ENCODE assay signal across 8 cellular contexts in genomic region chr6:26053929-26054658, GRCh38. TPM values are rescaled to one million over a fixed set of nuclear protein-coding genes. Genes with fewer than 3 reads are reported as not detected.
A peak's percentile ranks its signal among the peaks of the same experiment; 100 is the strongest.
DNase-seq lines count a peak whose midpoint lies in the region; ATAC-seq, FAIRE-seq and TF ChIP-seq lines count a peak whose summit lies in the region.

No MANE protein-coding gene starts in this region.

- H3K79me2 ChIP-seq in GM12878 (ENCODE audit: control insufficient read depth, insufficient read depth, low read length), result no peaks in the 10 kb centered on the region; the same call in 1 of the 2 replicates

- H4K20me1 ChIP-seq in GM12878 (ENCODE audit: control insufficient read depth, insufficient read depth), result no peaks in the 10 kb centered on the region

- intact Hi-C loops in GM12878 (cut with micrococcal nuclease; ENCODE audit: unreplicated experiment), result loop anchor here (2.0 kb wide), 2 partner anchors 69 to 145 kb away; a partner anchor contains a TSS
- intact Hi-C loops in vagina (cut with DNase I), result no loop called here

- H3K36me3 Mint-ChIP-seq in CD4-positive, CD25-positive, alpha-beta regulatory T cell, result no peaks in the 10 kb centered on the region

- POLR2A ChIA-PET in GM12878 (lab: Charles Lee), result interaction anchor here (1.4 to 1.6 kb wide), 2 partner anchors 8 to 28 kb away, joined by 5 to 8 read pairs; a partner anchor contains a TSS

- CTCF ChIA-PET in GM12878 (lab: Yijun Ruan, JAX), result interaction anchor here (1.1 to 4.0 kb wide), 3 partner anchors 11 to 28 kb away, joined by 3 to 16 read pairs (median 7); a partner anchor contains a TSS

- H3K9me3 Mint-ChIP-seq in CD4-positive, CD25-positive, alpha-beta regulatory T cell, result peaks cover 0 to 1% (median 0%) of the 10 kb centered on the region in 7 donors

- H3K36me3 ChIP-seq in CD4-positive, CD25-positive, alpha-beta regulatory T cell (ENCODE audit: control insufficient read depth, insufficient read depth, low read length), result no peaks in the 10 kb centered on the region
- H3K36me3 ChIP-seq in KOPT-K1 (ENCODE audit: insufficient read depth, low read length), result no peaks in the 10 kb centered on the region
- no peaks in the 10 kb centered on the region for H3K36me3 ChIP-seq in GM12878 (ENCODE audit: control insufficient read depth in 2 of 2, insufficient read depth in 2 of 2, low read length in 1 of 2)
- no peaks in the 10 kb centered on the region for H3K36me3 ChIP-seq in vagina

- H3K4me3 Mint-ChIP-seq in CD4-positive, CD25-positive, alpha-beta regulatory T cell, result peak overlapping the region; percentile 92 to 99 (median 96)

- FAIRE-seq in GM12878 (lab: Jason Lieb, UNC), result no peak

- TF ChIP-seq POLR2A in GM12878 (IDR thresholded peaks at IDR 0.05; ENCODE audit: low read depth, low read length), result no peak
- TF ChIP-seq POLR2A in vagina (IDR thresholded peaks at IDR 0.05), result no peak

- in situ Hi-C loops in GM12878 (cut with MboI), result no loop called here

- H3K9me3 ChIP-seq in CD4-positive, CD25-positive, alpha-beta regulatory T cell (ENCODE audit: control insufficient read depth in 2 of 2, low read length in 2 of 2), result no peaks in the 10 kb centered on the region
- H3K9me3 ChIP-seq in KOPT-K1 (ENCODE audit: insufficient read depth, low read length, poor library complexity, severe bottlenecking) (no peaks in the 10 kb centered on the region), GM12878 (replicated peaks; ENCODE audit: control insufficient read depth, insufficient read depth, low read length) (no peaks in the 10 kb centered on the region), vagina (no peaks in the 10 kb centered on the region)

- peak in 1 of 3 donors; percentile 33 for DNase-seq in CD4-positive, CD25-positive, alpha-beta regulatory T cell
- no peak for DNase-seq in GM12878 (ENCODE audit: low read depth, low spot score)
- DNase-seq in lung microvascular endothelial cell (ENCODE audit: low read depth in 2 of 2), result peak; percentile 13
- no peak for DNase-seq in vagina (ENCODE audit: extremely low spot score in 2 of 2)
- DNase-seq in A172 (ENCODE audit: low spot score), result no peak
- no peak for DNase-seq in NCI-H2029 treated with DMSO at 0.1 percent for 48 hours (lab: John Stamatoyannopoulos, UW)

- no peak for ATAC-seq in CD4-positive, CD25-positive, alpha-beta regulatory T cell (ENCODE audit: low read depth in 2 of 2)
- ATAC-seq in GM12878 (no peak), GM21367 (IDR thresholded peaks at IDR 0.05; ENCODE audit: unreplicated experiment) (no peak)

- peak overlapping the region; percentile 94 for H3K27ac ChIP-seq in CD4-positive, CD25-positive, alpha-beta regulatory T cell (ENCODE audit: insufficient read depth, low read length, poor library complexity, severe bottlenecking)
- H3K27ac ChIP-seq in KOPT-K1 (ENCODE audit: low read depth, low read length, poor library complexity, severe bottlenecking) (peak overlapping the region; percentile 99), GM12878 (ENCODE audit: control insufficient read depth, insufficient read depth) (peak overlapping the region; percentile 93), vagina (peak overlapping the region; percentile 81)

- H3K4me2 ChIP-seq in GM12878 (ENCODE audit: control insufficient read depth, insufficient read depth), result peak overlapping the region; percentile 93

- peak overlapping the region; percentile 99 for H3K4me3 ChIP-seq in CD4-positive, CD25-positive, alpha-beta regulatory T cell (ENCODE audit: low read depth, low read length)
- H3K4me3 ChIP-seq in GM12878, result peak overlapping the region; percentile 75
- peak overlapping the region; percentile 63 to 69 for H3K4me3 ChIP-seq in vagina

- no peaks in the 10 kb centered on the region for H3K27me3 ChIP-seq in CD4-positive, CD25-positive, alpha-beta regulatory T cell (ENCODE audit: control insufficient read depth, insufficient read depth, low read length)
- no peaks in the 10 kb centered on the region for H3K27me3 ChIP-seq in GM12878 (replicated peaks in 1 of 2; ENCODE audit: control insufficient read depth in 2 of 2, insufficient read depth in 2 of 2, low read length in 1 of 2)
- H3K27me3 ChIP-seq in vagina, result no peaks in the 10 kb centered on the region

- TF ChIP-seq RAD21 in GM12878 (IDR thresholded peaks at IDR 0.05; ENCODE audit: insufficient read depth, low read depth, low read length), result no peak

- peak overlapping the region; percentile 88 for H3K9ac ChIP-seq in GM12878 (ENCODE audit: control insufficient read depth, insufficient read depth, low read length)

- WGBS in GM12878 (ENCODE audit: insufficient coverage, insufficient replicate concordance, low lambda C conversion rate, missing lambda C conversion rate), result 0% methylated on average over 6 of the region's 6 CpGs

- no peak for TF ChIP-seq EP300 in GM12878 (IDR thresholded peaks at IDR 0.05; ENCODE audit: borderline replicate concordance in 1 of 2, control insufficient read depth in 1 of 2, low read depth in 2 of 2, low read length in 2 of 2)

- peak overlapping the region; percentile 96 to 99 (median 98) for H3K27ac Mint-ChIP-seq in CD4-positive, CD25-positive, alpha-beta regulatory T cell

- RAD21 ChIA-PET in GM12878 (lab: Charles Lee; ENCODE audit: unreplicated experiment), result interaction anchor here (1.1 kb wide), 1 partner anchor 34 kb away, joined by 4 read pairs; a partner anchor contains a TSS

- no peak for TF ChIP-seq CTCF in GM12878 (IDR thresholded peaks at IDR 0.05 in 2 of 3, conservative IDR thresholded peaks at IDR 0.05 in 1 of 3; ENCODE audit: control insufficient read depth in 2 of 3, extremely low read depth in 1 of 3, insufficient read depth in 1 of 3, low read depth in 3 of 3, low read length in 3 of 3)
- no peak for TF ChIP-seq CTCF in vagina (IDR thresholded peaks at IDR 0.05)

- SMC1A ChIA-PET in GM12878 (lab: Charles Lee; ENCODE audit: uncharacterized antibody, unreplicated experiment), result interaction anchor here (0.6 to 2.4 kb wide), 4 partner anchors 11 to 30 kb away, joined by 3 to 9 read pairs (median 4); a partner anchor contains a TSS

- H3K4me1 ChIP-seq in CD4-positive, CD25-positive, alpha-beta regulatory T cell (ENCODE audit: control insufficient read depth, insufficient read depth, low read length, poor library complexity, severe bottlenecking), result peaks cover 29% of the 10 kb centered on the region
- H3K4me1 ChIP-seq in GM12878 (ENCODE audit: control insufficient read depth, insufficient read depth, low read length), result peaks cover 4% of the 10 kb centered on the region; the same call in 1 of the 2 replicates
- peaks cover 15% of the 10 kb centered on the region for H3K4me1 ChIP-seq in vagina

- H2AFZ ChIP-seq in GM12878 (ENCODE audit: control insufficient read depth, low read depth, low read length), result peak overlapping the region; percentile 73

- BruUV-seq in GM12878 (replicated peaks; lab: Mats Ljungman, UMichigan), result no TSS peak

- no peaks in the 10 kb centered on the region for H3K27me3 Mint-ChIP-seq in CD4-positive, CD25-positive, alpha-beta regulatory T cell

- peaks cover 8 to 32% (median 19%) of the 10 kb centered on the region in 4 donors for H3K4me1 Mint-ChIP-seq in CD4-positive, CD25-positive, alpha-beta regulatory T cell

TF ChIP-seq in GM12878, 131 proteins besides CTCF, POLR2A, EP300 and RAD21 (continues in another document):
- TF ChIP-seq HDGF (IDR thresholded peaks at IDR 0.05) (0 out of 2 replicates have a peak, but pooled peaks have one; percentile 69), E4F1 (IDR thresholded peaks at IDR 0.05; ENCODE audit: borderline replicate concordance, partially characterized antibody) (no peak), HCFC1 (IDR thresholded peaks at IDR 0.05; ENCODE audit: low read length) (no peak), RELA (IDR thresholded peaks at IDR 0.05; ENCODE audit: borderline replicate concordance, partially characterized antibody) (no peak)

RNA-seq across cellular contexts. Expression of gene HFE, which starts 33.1 kb away (rescaled TPM):
- 2.6 TPM for total RNA-seq in CD4-positive, CD25-positive, alpha-beta regulatory T cell
- 1 to 10 TPM; 1.2 to 2.5 (median 2.4) TPM for polyA plus RNA-seq in CD4-positive, CD25-positive, alpha-beta regulatory T cell
- total RNA-seq in GM12878 (2013; cell fraction: nucleolus; rRNA removed), result 4.1 and 4.5 TPM in 2 replicates
- total RNA-seq in GM12878 (2014; rRNA removed), result 1.5 and 2.1 TPM in 2 replicates
- total RNA-seq in GM12878 (2014; rRNA removed; fragmentation: Illumina TruSeq; extraction: Trizol), result 1.9 and 2.3 TPM in 2 replicates
- 2.3 and 3.2 TPM in 2 replicates for total RNA-seq in GM12878 (2021)
- polyA plus RNA-seq in GM12878 (2011; ENCODE audit: low read depth), result 1.1 TPM
- polyA plus RNA-seq in GM12878 (2011; rRNA removed), result 5.9 TPM in 2 replicates
- 4.6 and 4.8 TPM in 2 replicates for polyA plus RNA-seq in GM12878 (2011; cell fraction: cytosol; rRNA removed)
- 5.6 and 6.5 TPM in 2 replicates for polyA plus RNA-seq in GM12878 (2011; cell fraction: nucleus; rRNA removed)
- polyA plus RNA-seq in GM12878 (2012), result 0.95 and 2.1 TPM in 2 replicates
- polyA plus RNA-seq in GM12878 (2014; fragmentation: Illumina TruSeq; extraction: Trizol), result 2.2 and 5.1 TPM in 2 replicates
- polyA plus RNA-seq in GM12878 (2014; fragmentation: Nextera tagmentation; extraction: Ambion mirVana), result 1 to 10 TPM in 1 of 2 experiments, under 1 TPM in 1; 0.52 to 1.2 TPM
- polyA plus RNA-seq in GM12878 (2014; rRNA removed), result 2.2 and 3.0 TPM in 2 replicates
- polyA plus RNA-seq in GM12878 (2016; fragmentation: Nextera tagmentation; extraction: Ambion mirVana), result 1 to 10 TPM; 1.3 to 1.5 TPM
- polyA minus RNA-seq in GM12878 (2011; rRNA and poly(A)+ RNA removed), result 6.9 and 8.1 TPM in 2 replicates
- 1.1 and 1.9 TPM in 2 replicates for polyA minus RNA-seq in GM12878 (2011; cell fraction: cytosol; rRNA and poly(A)+ RNA removed)
- polyA minus RNA-seq in GM12878 (2011; cell fraction: nucleus; rRNA and poly(A)+ RNA removed), result 2.1 and 2.3 TPM in 2 replicates
- total RNA-seq in lung microvascular endothelial cell, result 1.4 and 1.7 TPM in 2 replicates
- total RNA-seq in vagina, result 7.6 TPM
- total RNA-seq in A172 (2014; rRNA removed; shearing (Covaris generic)), result 15.6 and 17.0 TPM in 2 replicates

Comparison
In these comparisons a context has a peak if more than half of its experiments do, and no peak if none do; other contexts are left out.
1. DNase-seq: peak in lung microvascular endothelial cell (2 of 2); none in GM12878 (single experiment), vagina (0 of 2), A172 (single experiment) and NCI-H2029 treated with DMSO at 0.1 percent for 48 hours (single experiment).
2. Peak in every context shown above with its lines, with median percentiles within 50 percentile points of each other: H3K27ac ChIP-seq and H3K4me3 ChIP-seq.